Comparison of ENCODE assay signal across 1 cellular context in genomic region chr5:42844408-42844807, GRCh38. TPM values are rescaled to one million over a fixed set of nuclear protein-coding genes. Genes with fewer than 3 reads are reported as not detected.
"Had no signal": no experiment of that assay in that cellular context is flagged by ENCODE, and none has a peak within 500 bp of the region (broad histone marks: within the 10 kb centered on the region; RNA-seq: fewer than 3 reads in every experiment).

No MANE protein-coding gene starts in this region.

RNA-seq across cellular contexts. Expression of gene SELENOP, which starts 32.7 kb away (rescaled TPM):
- polyA plus RNA-seq: naive thymus-derived CD4-positive, alpha-beta T cell had no signal
